ENCODE assay signal across 22 cellular contexts in genomic region chr6:26604026-26604425, GRCh38. TPM values are rescaled to one million over a fixed set of nuclear protein-coding genes. Genes with fewer than 3 reads are reported as not detected.
DNase-seq lines count a peak whose midpoint lies in the region; ATAC-seq lines count a peak whose summit lies in the region.
"Had no signal": no experiment of that assay in that cellular context is flagged by ENCODE, and none has a peak within 500 bp of the region (broad histone marks: within the 10 kb centered on the region; RNA-seq: fewer than 3 reads in every experiment).

No MANE protein-coding gene starts in this region.

- ATAC-seq in activated T-cell treated with anti-CD3 and anti-CD28 coated beads, Interleukin-2, amount 50 U/mL, for 72 hours (replicated peaks in 1 of 2): no peak
- no peak for ATAC-seq in activated T-helper 17 cell treated with anti-CD3 and anti-CD28 coated beads, Interleukin-2, amount 50 U/mL, for 72 hours (replicated peaks)
- no peak for ATAC-seq in effector memory CD8-positive, alpha-beta T cell (replicated peaks)
- ATAC-seq in stimulated activated naive CD8-positive, alpha-beta T cell treated with anti-CD3 and anti-CD28 coated beads, Interleukin-15, amount 100 ng/mL, for 72 hours: no peak
- no peak for ATAC-seq in HG02623 (IDR thresholded peaks at IDR 0.05; ENCODE audit: unreplicated experiment)
- ATAC-seq: A549, PC-3, SK-N-SH treated with all-trans-retinoic acid at 6 μM for 48 hours had no signal

- H3K4me3 Mint-ChIP-seq in activated T-cell treated with anti-CD3 and anti-CD28 coated beads, Interleukin-2, amount 50 U/mL, for 72 hours: peak overlapping the region in 1 of 2 donors; percentile 64
- peak overlapping the region; percentile 19 for H3K4me3 Mint-ChIP-seq in activated T-helper 17 cell treated with anti-CD3 and anti-CD28 coated beads, Interleukin-2, amount 50 U/mL, for 72 hours
- no peak overlapping the region for H3K4me3 Mint-ChIP-seq in effector memory CD8-positive, alpha-beta T cell
- H3K4me3 Mint-ChIP-seq in stimulated activated naive CD8-positive, alpha-beta T cell treated with anti-CD3 and anti-CD28 coated beads, Interleukin-15, amount 100 ng/mL, for 72 hours: peak overlapping the region; percentile 55 to 65

- peaks cover 47% of the 10 kb centered on the region for H3K4me1 Mint-ChIP-seq in activated T-cell treated with anti-CD3 and anti-CD28 coated beads, Interleukin-2, amount 50 U/mL, for 72 hours (ENCODE audit: low read depth)
- H3K4me1 Mint-ChIP-seq in activated T-helper 17 cell treated with anti-CD3 and anti-CD28 coated beads, Interleukin-2, amount 50 U/mL, for 72 hours: peaks cover 23% of the 10 kb centered on the region
- H3K4me1 Mint-ChIP-seq in effector memory CD8-positive, alpha-beta T cell (ENCODE audit: low read depth in 2 of 2): peaks cover 6 to 7% of the 10 kb centered on the region in 2 donors
- H3K4me1 Mint-ChIP-seq in stimulated activated naive CD8-positive, alpha-beta T cell treated with anti-CD3 and anti-CD28 coated beads, Interleukin-15, amount 100 ng/mL, for 72 hours: peaks cover 64% of the 10 kb centered on the region

- H3K27me3 Mint-ChIP-seq in activated T-cell treated with anti-CD3 and anti-CD28 coated beads, Interleukin-2, amount 50 U/mL, for 72 hours (ENCODE audit: low read depth): no peaks in the 10 kb centered on the region
- no peaks in the 10 kb centered on the region for H3K27me3 Mint-ChIP-seq in activated T-helper 17 cell treated with anti-CD3 and anti-CD28 coated beads, Interleukin-2, amount 50 U/mL, for 72 hours
- H3K27me3 Mint-ChIP-seq in effector memory CD8-positive, alpha-beta T cell: no peaks in the 10 kb centered on the region
- H3K27me3 Mint-ChIP-seq in stimulated activated naive CD8-positive, alpha-beta T cell treated with anti-CD3 and anti-CD28 coated beads, Interleukin-15, amount 100 ng/mL, for 72 hours: no peaks in the 10 kb centered on the region

- no peak for DNase-seq in activated T-cell treated with anti-CD3 and anti-CD28 coated beads, Interleukin-2, amount 50 U/mL, for 72 hours
- no peak for DNase-seq in activated T-cell treated with anti-CD3 and anti-CD28 coated beads for 4 hours
- DNase-seq in effector memory CD8-positive, alpha-beta T cell: no peak
- DNase-seq in stimulated activated naive CD8-positive, alpha-beta T cell treated with anti-CD3 and anti-CD28 coated beads, Interleukin-15, amount 100 ng/mL, for 72 hours: no peak
- DNase-seq in C1 segment of cervical spinal cord (lab: John Stamatoyannopoulos, UW): no peak
- DNase-seq in T-helper 1 cell: no peak
- DNase-seq: COR-L47, DMS 273 treated with DMSO at 0.1 percent for 48 hours, DND-41, GM23248, HCEC 1CT, KBM-7, NCI-H1105 treated with DMSO at 0.1 percent for 48 hours, NCI-H1694 treated with DMSO at 0.1 percent for 48 hours, NCI-H2107, NCI-H524 treated with DMSO at 0.1 percent for 48 hours, PC-3, SIG-M5 had no signal

- H3K9me3 Mint-ChIP-seq in activated T-cell treated with anti-CD3 and anti-CD28 coated beads, Interleukin-2, amount 50 U/mL, for 72 hours: no peaks in the 10 kb centered on the region
- H3K9me3 Mint-ChIP-seq in activated T-helper 17 cell treated with anti-CD3 and anti-CD28 coated beads, Interleukin-2, amount 50 U/mL, for 72 hours: no peaks in the 10 kb centered on the region
- H3K9me3 Mint-ChIP-seq in effector memory CD8-positive, alpha-beta T cell: no peaks in the 10 kb centered on the region
- H3K9me3 Mint-ChIP-seq in stimulated activated naive CD8-positive, alpha-beta T cell treated with anti-CD3 and anti-CD28 coated beads, Interleukin-15, amount 100 ng/mL, for 72 hours: no peaks in the 10 kb centered on the region

- peaks cover 1 to 3% of the 10 kb centered on the region in 2 donors for H3K36me3 Mint-ChIP-seq in activated T-cell treated with anti-CD3 and anti-CD28 coated beads, Interleukin-2, amount 50 U/mL, for 72 hours (ENCODE audit: insufficient read depth in 2 of 2)
- peaks cover 6% of the 10 kb centered on the region for H3K36me3 Mint-ChIP-seq in activated T-helper 17 cell treated with anti-CD3 and anti-CD28 coated beads, Interleukin-2, amount 50 U/mL, for 72 hours (ENCODE audit: low read depth)
- peaks cover 14% of the 10 kb centered on the region for H3K36me3 Mint-ChIP-seq in effector memory CD8-positive, alpha-beta T cell (ENCODE audit: insufficient read depth)

- H3K27ac Mint-ChIP-seq in activated T-cell treated with anti-CD3 and anti-CD28 coated beads, Interleukin-2, amount 50 U/mL, for 72 hours: peak overlapping the region; percentile 64
- H3K27ac Mint-ChIP-seq in activated T-helper 17 cell treated with anti-CD3 and anti-CD28 coated beads, Interleukin-2, amount 50 U/mL, for 72 hours: peak overlapping the region; percentile 41
- H3K27ac Mint-ChIP-seq in effector memory CD8-positive, alpha-beta T cell: peak overlapping the region; percentile 58
- peak overlapping the region; percentile 89 to 92 for H3K27ac Mint-ChIP-seq in stimulated activated naive CD8-positive, alpha-beta T cell treated with anti-CD3 and anti-CD28 coated beads, Interleukin-15, amount 100 ng/mL, for 72 hours

RNA-seq across cellular contexts. Expression of gene ABT1, which starts 7.3 kb away (rescaled TPM):
- 10 to 100 TPM; 20.9 to 21.8 TPM for total RNA-seq in activated T-cell treated with anti-CD3 and anti-CD28 coated beads, Interleukin-2, amount 50 U/mL, for 72 hours
- 10 to 100 TPM; 24.5 to 30.0 TPM for total RNA-seq in activated T-helper 17 cell treated with anti-CD3 and anti-CD28 coated beads, Interleukin-2, amount 50 U/mL, for 72 hours

RNA-seq across cellular contexts. Expression of gene ZNF322, which starts 55.5 kb away (rescaled TPM):
- 10 to 100 TPM; 11.5 to 13.5 TPM for total RNA-seq in activated T-cell treated with anti-CD3 and anti-CD28 coated beads, Interleukin-2, amount 50 U/mL, for 72 hours
- total RNA-seq in activated T-helper 17 cell treated with anti-CD3 and anti-CD28 coated beads, Interleukin-2, amount 50 U/mL, for 72 hours: 1 to 10 TPM; 9.4 to 9.7 TPM

Comparison
In these comparisons a context has a peak if more than half of its experiments do, and no peak if none do; other contexts are left out.
1. H3K4me3 Mint-ChIP-seq: peak in activated T-helper 17 cell treated with anti-CD3 and anti-CD28 coated beads, Interleukin-2, amount 50 U/mL, for 72 hours (single experiment) and stimulated activated naive CD8-positive, alpha-beta T cell treated with anti-CD3 and anti-CD28 coated beads, Interleukin-15, amount 100 ng/mL, for 72 hours (2 of 2); none in effector memory CD8-positive, alpha-beta T cell (0 of 2).
2. Peak in every context shown above with its lines, with median percentiles within 50 percentile points of each other: H3K27ac Mint-ChIP-seq.